Comparison of ENCODE assay signal across 1 cellular context in genomic region chr6:42453027-42453648, GRCh38.
A peak's percentile ranks its signal among the peaks of the same experiment; 100 is the strongest.
TF ChIP-seq lines count a peak whose summit lies in the region.

No MANE protein-coding gene starts in this region.

TF ChIP-seq in HepG2, 621 proteins besides CTCF, POLR2A, EP300 and RAD21 (continued from another document and continues in another):
- TF ChIP-seq AFF4 (CRISPR knock-in tag; IDR thresholded peaks at IDR 0.05) (no peak), DNMT3B (CRISPR knock-in tag; conservative IDR thresholded peaks at IDR 0.05) (no peak), ZNF792 (CRISPR knock-in tag; IDR thresholded peaks at IDR 0.05) (no peak), SPEN (CRISPR knock-in tag; IDR thresholded peaks at IDR 0.05; ENCODE audit: low read depth) (no peak), FOXA3 (CRISPR knock-in tag; IDR thresholded peaks at IDR 0.05) (no peak), KLF13 (CRISPR knock-in tag; IDR thresholded peaks at IDR 0.05) (no peak), ATF6 (CRISPR knock-in tag; conservative IDR thresholded peaks at IDR 0.05) (no peak), ZNF121 (CRISPR knock-in tag; IDR thresholded peaks at IDR 0.05) (no peak), JUN (CRISPR knock-in tag; IDR thresholded peaks at IDR 0.05) (no peak), ZNF687 (CRISPR knock-in tag; IDR thresholded peaks at IDR 0.05) (peak; percentile 50), ZNF430 (CRISPR knock-in tag; IDR thresholded peaks at IDR 0.05) (no peak), ZNF576 (CRISPR knock-in tag; IDR thresholded peaks at IDR 0.05) (no peak), PRDM15 (CRISPR knock-in tag; IDR thresholded peaks at IDR 0.05) (no peak), ZNF746 (CRISPR knock-in tag; IDR thresholded peaks at IDR 0.05) (no peak), ATF1 (CRISPR knock-in tag; IDR thresholded peaks at IDR 0.05) (no peak), FOXM1 (CRISPR knock-in tag; IDR thresholded peaks at IDR 0.05) (no peak), ZNF737 (CRISPR knock-in tag; IDR thresholded peaks at IDR 0.05; ENCODE audit: borderline replicate concordance) (no peak), AKNA (CRISPR knock-in tag; IDR thresholded peaks at IDR 0.05; ENCODE audit: borderline replicate concordance) (no peak), ZFP41 (CRISPR knock-in tag; IDR thresholded peaks at IDR 0.05; ENCODE audit: borderline replicate concordance) (no peak), PAX8 (CRISPR knock-in tag; IDR thresholded peaks at IDR 0.05; ENCODE audit: borderline replicate concordance) (no peak), PATZ1 (CRISPR knock-in tag; IDR thresholded peaks at IDR 0.05) (peak; percentile 68), ZNF180 (CRISPR knock-in tag; IDR thresholded peaks at IDR 0.05; ENCODE audit: borderline replicate concordance, low read depth) (no peak), STAT5B (CRISPR knock-in tag; IDR thresholded peaks at IDR 0.05) (no peak), ATF2 (CRISPR knock-in tag; IDR thresholded peaks at IDR 0.05) (no peak), JUNB (CRISPR knock-in tag; IDR thresholded peaks at IDR 0.05; ENCODE audit: borderline replicate concordance) (no peak), ZNF777 (CRISPR knock-in tag; IDR thresholded peaks at IDR 0.05) (no peak), SCMH1 (CRISPR knock-in tag; IDR thresholded peaks at IDR 0.05; ENCODE audit: borderline replicate concordance) (no peak), CEBPG (CRISPR knock-in tag; IDR thresholded peaks at IDR 0.05) (no peak), TFDP2 (CRISPR knock-in tag; IDR thresholded peaks at IDR 0.05) (0 out of 2 replicates have a peak, but pooled peaks have one; percentile 32), SP4 (CRISPR knock-in tag; IDR thresholded peaks at IDR 0.05) (peak; percentile 24; the same call in 1 of the 2 replicates), ARNT (IDR thresholded peaks at IDR 0.05) (no peak), ZNF12 (CRISPR knock-in tag; IDR thresholded peaks at IDR 0.05) (no peak)
